In the genomic region with DNA sequence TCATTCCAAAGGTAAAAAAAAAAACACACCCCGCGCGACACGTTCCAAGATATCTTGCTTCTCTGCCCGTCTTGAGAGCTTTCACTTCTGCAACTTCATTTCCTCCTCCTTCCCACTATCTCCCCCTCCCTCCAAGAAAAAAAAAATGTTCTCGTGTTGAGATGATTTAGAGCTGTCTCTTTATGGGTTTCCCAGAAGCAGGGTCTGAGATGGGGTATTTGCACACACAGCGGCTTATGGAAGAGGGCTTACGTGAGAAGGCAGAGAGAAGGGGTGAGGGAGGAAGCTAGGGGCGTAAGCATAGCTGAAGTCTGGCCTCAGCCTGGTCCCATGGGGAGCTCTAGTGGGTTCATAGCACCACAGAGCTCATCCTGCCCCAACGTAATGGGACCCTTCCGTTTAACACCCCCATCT, we compare ENCODE assay signal across 10 cellular contexts. TPM values are rescaled to one million over a fixed set of nuclear protein-coding genes. Genes with fewer than 3 reads are reported as not detected.
DNase-seq lines count a peak whose midpoint lies in the region; ATAC-seq, FAIRE-seq and TF ChIP-seq lines count a peak whose summit lies in the region.
"Had no signal": no experiment of that assay in that cellular context is flagged by ENCODE, and none has a peak within 500 bp of the region (broad histone marks: within the 10 kb centered on the region; RNA-seq: fewer than 3 reads in every experiment).

No MANE protein-coding gene starts in this region.

- no peaks in the 10 kb centered on the region for H3K27me3 Mint-ChIP-seq in T-helper 1 cell treated with Interleukin-12 subunit alpha and Interleukin-12 subunit beta and Interleukin-4 antibody, amounts not matched to agents 30 μg/mL and 1 μg/mL, for 36 hours (ENCODE audit: low read depth)

- peaks cover 19% of the 10 kb centered on the region for H3K4me1 Mint-ChIP-seq in T-helper 1 cell treated with Interleukin-12 subunit alpha and Interleukin-12 subunit beta and Interleukin-4 antibody, amounts not matched to agents 30 μg/mL and 1 μg/mL, for 36 hours (ENCODE audit: low read depth)

- H3K4me3 ChIP-seq in BLaER1 (peak overlapping the region; percentile 59), tibial artery (no peak overlapping the region), prostate gland (no peak overlapping the region)

- ATAC-seq in HG02885 (IDR thresholded peaks at IDR 0.05; ENCODE audit: poor library complexity, unreplicated experiment) (no peak), GM18505 (IDR thresholded peaks at IDR 0.05; ENCODE audit: unreplicated experiment) (no peak)

- H3K27me3 ChIP-seq in BLaER1 (no peaks in the 10 kb centered on the region), tibial artery (no peaks in the 10 kb centered on the region), prostate gland (replicated peaks; ENCODE audit: insufficient read depth) (no peaks in the 10 kb centered on the region)

- TF ChIP-seq POLR2A in GM18505 (IDR thresholded peaks at IDR 0.05; ENCODE audit: borderline replicate concordance, extremely low read depth, insufficient read depth, insufficient read length) (no peak), prostate gland (IDR thresholded peaks at IDR 0.05) (no peak)

- DNase-seq in GM19239 (ENCODE audit: insufficient read length, low spot score) (peak; percentile 50), inferior parietal cortex (ENCODE audit: extremely low spot score) (peak; percentile 3), tibial artery (no peak), prostate gland (ENCODE audit: low spot score) (no peak)
- DNase-seq: aorta had no signal

- TF ChIP-seq CTCF in tibial artery (IDR thresholded peaks at IDR 0.05), result no peak
- TF ChIP-seq CTCF in prostate gland (IDR thresholded peaks at IDR 0.05), result no peak

- peak overlapping the region; percentile 78 for H3K4me3 Mint-ChIP-seq in T-helper 1 cell treated with Interleukin-12 subunit alpha and Interleukin-12 subunit beta and Interleukin-4 antibody, amounts not matched to agents 30 μg/mL and 1 μg/mL, for 36 hours

- intact Hi-C loops in tibial artery (cut with DNase I; ENCODE audit: low total_unique reads), result no loop called here
- intact Hi-C loops in prostate gland (cut with DNase I), result no loop called here

- H3K9ac ChIP-seq in BLaER1, result peak overlapping the region; percentile 75

- peak overlapping the region; percentile 98 for H3K4me2 ChIP-seq in BLaER1

- no peaks in the 10 kb centered on the region for H3K9me3 Mint-ChIP-seq in T-helper 1 cell treated with Interleukin-12 subunit alpha and Interleukin-12 subunit beta and Interleukin-4 antibody, amounts not matched to agents 30 μg/mL and 1 μg/mL, for 36 hours

- H3K36me3 ChIP-seq in BLaER1, result peaks cover 71% of the 10 kb centered on the region
- H3K36me3 ChIP-seq in tibial artery, result peaks cover 74 to 99% (median 76%) of the 10 kb centered on the region in 3 donors
- peaks cover 0 to 3% of the 10 kb centered on the region in 2 donors for H3K36me3 ChIP-seq in prostate gland

- H3K4me1 ChIP-seq in BLaER1 (peaks cover 49% of the 10 kb centered on the region), tibial artery (no peaks in the 10 kb centered on the region), prostate gland (replicated peaks) (no peaks in the 10 kb centered on the region)

- 83% methylated on average over 11 of the region's 11 CpGs for WGBS in prostate gland

- H4K20me1 ChIP-seq in BLaER1, result no peaks in the 10 kb centered on the region

- no peaks in the 10 kb centered on the region for H3K9me3 ChIP-seq in BLaER1
- no peaks in the 10 kb centered on the region for H3K9me3 ChIP-seq in tibial artery
- H3K9me3 ChIP-seq in prostate gland, result no peaks in the 10 kb centered on the region

- peak overlapping the region; percentile 98 for H3K27ac Mint-ChIP-seq in T-helper 1 cell treated with Interleukin-12 subunit alpha and Interleukin-12 subunit beta and Interleukin-4 antibody, amounts not matched to agents 30 μg/mL and 1 μg/mL, for 36 hours

- peaks cover 37% of the 10 kb centered on the region for H3K36me3 Mint-ChIP-seq in T-helper 1 cell treated with Interleukin-12 subunit alpha and Interleukin-12 subunit beta and Interleukin-4 antibody, amounts not matched to agents 30 μg/mL and 1 μg/mL, for 36 hours (ENCODE audit: low read depth)

- H3K27ac ChIP-seq in BLaER1, result peak overlapping the region; percentile 89
- H3K27ac ChIP-seq in tibial artery, result no peak overlapping the region
- H3K27ac ChIP-seq in prostate gland, result no peak overlapping the region

- peak; percentile 93 for FAIRE-seq in GM19239 (lab: Jason Lieb, UNC)
- FAIRE-seq: D721Med had no signal

RNA-seq across cellular contexts. Expression of a gene that starts 31.3 kb away (rescaled TPM):
- 10 to 100 TPM; 24.5 to 30.3 TPM for total RNA-seq in prostate gland

RNA-seq across cellular contexts. Expression of a gene that starts 42.2 kb away (rescaled TPM):
- total RNA-seq in prostate gland, result 10 to 100 TPM; 21.6 to 26.2 TPM

Comparison
In these comparisons a context has a peak if more than half of its experiments do, and no peak if none do; other contexts are left out.
1. DNase-seq: peak in GM19239 (single experiment) and inferior parietal cortex (single experiment); none in tibial artery (0 of 2) and prostate gland (single experiment).